ENCODE assay signal across 8 cellular contexts in genomic region chr18:77101410-77102245, GRCh38. TPM values are rescaled to one million over a fixed set of nuclear protein-coding genes. Genes with fewer than 3 reads are reported as not detected.
DNase-seq lines count a peak whose midpoint lies in the region; ATAC-seq and TF ChIP-seq lines count a peak whose summit lies in the region.

No MANE protein-coding gene starts in this region.

- peaks cover 27 to 41% of the 10 kb centered on the region in 2 donors for H3K36me3 Mint-ChIP-seq in activated T-cell treated with anti-CD3 and anti-CD28 coated beads, Interleukin-2, amount 50 U/mL, for 72 hours (ENCODE audit: insufficient read depth in 2 of 2)

- H3K27me3 Mint-ChIP-seq in activated T-cell treated with anti-CD3 and anti-CD28 coated beads, Interleukin-2, amount 50 U/mL, for 72 hours (ENCODE audit: low read depth): no peaks in the 10 kb centered on the region

- in situ Hi-C loops in GM13976 (cut with MboI; ENCODE audit: low sequenced_read_pairs, unreplicated experiment): loop anchor here (25.0 kb wide), 1 partner anchor 614 kb away; the partner anchor contains the start of gene ZNF516

- no peak for TF ChIP-seq CTCF in GM13976 (IDR thresholded peaks at IDR 0.05; ENCODE audit: borderline replicate concordance, control extremely low read depth, extremely low read depth, insufficient read depth, missing control alignments)
- TF ChIP-seq CTCF in retinal pigment epithelial cell (conservative IDR thresholded peaks at IDR 0.05; ENCODE audit: low read depth, low read length): no peak

- peak; percentile 42 for ATAC-seq in HG02588 (IDR thresholded peaks at IDR 0.05; ENCODE audit: unreplicated experiment)
- peak; percentile 68 to 76 for ATAC-seq in activated T-cell treated with anti-CD3 and anti-CD28 coated beads, Interleukin-2, amount 50 U/mL, for 72 hours (replicated peaks in 1 of 2)

- H3K4me3 ChIP-seq in retinal pigment epithelial cell (ENCODE audit: low read length): no peak overlapping the region

- H3K4me1 Mint-ChIP-seq in activated T-cell treated with anti-CD3 and anti-CD28 coated beads, Interleukin-2, amount 50 U/mL, for 72 hours (ENCODE audit: low read depth): peaks cover 94% of the 10 kb centered on the region

- peaks cover 0 to 2% of the 10 kb centered on the region in 2 donors for H3K9me3 Mint-ChIP-seq in activated T-cell treated with anti-CD3 and anti-CD28 coated beads, Interleukin-2, amount 50 U/mL, for 72 hours

- DNase-seq in GM13976 (ENCODE audit: low spot score): peak; percentile 72
- peak; percentile 99 for DNase-seq in MV-4-11 (lab: John Stamatoyannopoulos, UW)
- peak; percentile 74 to 78 for DNase-seq in activated T-cell treated with anti-CD3 and anti-CD28 coated beads, Interleukin-2, amount 50 U/mL, for 72 hours
- peak; percentile 91 for DNase-seq in glomerular endothelial cell (ENCODE audit: extremely low read depth, low read depth, low spot score)
- peak; percentile 89 for DNase-seq in retinal pigment epithelial cell (ENCODE audit: low read depth)
- DNase-seq in DMS79 treated with DMSO at 0.1 percent for 48 hours (lab: John Stamatoyannopoulos, UW): no peak
- DNase-seq in NCI-H2107 treated with DMSO at 0.1 percent for 48 hours (lab: John Stamatoyannopoulos, UW; ENCODE audit: unreplicated experiment): no peak

- peak overlapping the region; percentile 96 for H3K27ac Mint-ChIP-seq in activated T-cell treated with anti-CD3 and anti-CD28 coated beads, Interleukin-2, amount 50 U/mL, for 72 hours

- peak overlapping the region; percentile 87 for H3K4me3 Mint-ChIP-seq in activated T-cell treated with anti-CD3 and anti-CD28 coated beads, Interleukin-2, amount 50 U/mL, for 72 hours

RNA-seq across cellular contexts. Expression of gene MBP, which starts 31.0 kb away (rescaled TPM):
- 100 to 1,000 TPM; 101 to 107 TPM for total RNA-seq in activated T-cell treated with anti-CD3 and anti-CD28 coated beads, Interleukin-2, amount 50 U/mL, for 72 hours
- 14.1 and 17.1 TPM in 2 replicates for total RNA-seq in glomerular endothelial cell

Comparison
In these comparisons a context has a peak if more than half of its experiments do, and no peak if none do; other contexts are left out.
1. DNase-seq: peak in GM13976 (single experiment), MV-4-11 (single experiment), activated T-cell treated with anti-CD3 and anti-CD28 coated beads, Interleukin-2, amount 50 U/mL, for 72 hours (2 of 2), glomerular endothelial cell (single experiment) and retinal pigment epithelial cell (single experiment); none in DMS79 treated with DMSO at 0.1 percent for 48 hours (single experiment) and NCI-H2107 treated with DMSO at 0.1 percent for 48 hours (single experiment).